8 cellular contexts compared by ENCODE assay signal in genomic region chr1:45011837-45012638, GRCh38. TPM values are rescaled to one million over a fixed set of nuclear protein-coding genes. Genes with fewer than 3 reads are reported as not detected.
DNase-seq lines count a peak whose midpoint lies in the region; ATAC-seq and TF ChIP-seq lines count a peak whose summit lies in the region.

UROD (plus strand) TSS chr1:45012254; CDS start chr1:45012266, 12 bp downstream.

- H3K4me3 ChIP-seq in DND-41 (ENCODE audit: low read depth in 1 of 2, low read length in 2 of 2) (peak within 1 kb of the TSS; percentile 55 to 78), fibroblast of the aortic adventitia (ENCODE audit: low read depth, low read length) (peak within 1 kb of the TSS; percentile 93)

- no peaks in the 10 kb centered on the region for H3K27me3 ChIP-seq in DND-41 (ENCODE audit: insufficient read depth, low read length, poor library complexity)

- peak within 1 kb of the TSS; percentile 84 for H3K4me2 ChIP-seq in DND-41 (ENCODE audit: insufficient read depth, low read length)

- H3K4me1 ChIP-seq in DND-41 (ENCODE audit: insufficient read depth, low read length), result peaks cover 45% of the 10 kb centered on the region

- peaks cover 40% of the 10 kb centered on the region for H3K36me3 ChIP-seq in DND-41 (ENCODE audit: insufficient read depth, low read length)

- peak; percentile 71 for ATAC-seq in DND-41 (ENCODE audit: insufficient read depth, low read depth)

- DNase-seq in DND-41, result peak; percentile 95
- DNase-seq in H4 (ENCODE audit: low spot score), result peak; percentile 98
- peak; percentile 98 for DNase-seq in LoVo (ENCODE audit: low spot score)
- DNase-seq in SHP77 (lab: John Stamatoyannopoulos, UW), result peak; percentile 93 to 96
- DNase-seq in activated effector memory CD4-positive, alpha-beta T cell treated with Interleukin-2 at 50 U/mL for 16 hours, result peak; percentile 85
- DNase-seq in fibroblast of the aortic adventitia (ENCODE audit: low read depth), result peak; percentile 97

- H2AFZ ChIP-seq in DND-41 (ENCODE audit: low read depth, low read length), result peak within 1 kb of the TSS; percentile 100

- peak within 1 kb of the TSS; percentile 81 for H3K27ac ChIP-seq in DND-41 (ENCODE audit: low read length)

- no peak for TF ChIP-seq CTCF in DND-41 (IDR thresholded peaks at IDR 0.05; ENCODE audit: borderline replicate concordance, extremely low read depth, low read length, poor library complexity, severe bottlenecking)
- no peak for TF ChIP-seq CTCF in fibroblast of the aortic adventitia (IDR thresholded peaks at IDR 0.05; ENCODE audit: insufficient read depth, low read length)
- TF ChIP-seq CTCF in nephron (IDR thresholded peaks at IDR 0.05; ENCODE audit: unreplicated experiment in 3 of 3), result no peak

- H3K27ac Mint-ChIP-seq in nephron, result peak within 1 kb of the TSS; percentile 65 to 89 (median 78)
- H3K27ac Mint-ChIP-seq in stimulated activated naive CD8-positive, alpha-beta T cell treated with anti-CD3 and anti-CD28 coated beads, Interleukin-15, Interleukin-2, amounts not matched to agents 100 ng/mL and 50 ng/mL, for 24 hours, result peak within 1 kb of the TSS; percentile 87

- peak within 1 kb of the TSS; percentile 73 for H3K9ac ChIP-seq in DND-41 (ENCODE audit: low read depth, low read length)

- no peaks in the 10 kb centered on the region for H3K27me3 Mint-ChIP-seq in nephron (ENCODE audit: low read depth)
- no peaks in the 10 kb centered on the region for H3K27me3 Mint-ChIP-seq in stimulated activated naive CD8-positive, alpha-beta T cell treated with anti-CD3 and anti-CD28 coated beads, Interleukin-15, Interleukin-2, amounts not matched to agents 100 ng/mL and 50 ng/mL, for 24 hours

- H3K4me1 Mint-ChIP-seq in nephron, result peaks cover 26% of the 10 kb centered on the region
- peaks cover 48% of the 10 kb centered on the region for H3K4me1 Mint-ChIP-seq in stimulated activated naive CD8-positive, alpha-beta T cell treated with anti-CD3 and anti-CD28 coated beads, Interleukin-15, Interleukin-2, amounts not matched to agents 100 ng/mL and 50 ng/mL, for 24 hours (ENCODE audit: low read depth)

- peaks cover 9% of the 10 kb centered on the region; the same call in 1 of the 2 replicates for H4K20me1 ChIP-seq in DND-41 (ENCODE audit: insufficient read depth, low read length)

- no peaks in the 10 kb centered on the region for H3K9me3 Mint-ChIP-seq in nephron
- H3K9me3 Mint-ChIP-seq in stimulated activated naive CD8-positive, alpha-beta T cell treated with anti-CD3 and anti-CD28 coated beads, Interleukin-15, Interleukin-2, amounts not matched to agents 100 ng/mL and 50 ng/mL, for 24 hours, result no peaks in the 10 kb centered on the region

- H3K36me3 Mint-ChIP-seq in nephron (ENCODE audit: low read depth), result peaks cover 22% of the 10 kb centered on the region
- H3K36me3 Mint-ChIP-seq in stimulated activated naive CD8-positive, alpha-beta T cell treated with anti-CD3 and anti-CD28 coated beads, Interleukin-15, Interleukin-2, amounts not matched to agents 100 ng/mL and 50 ng/mL, for 24 hours (ENCODE audit: low read depth), result peaks cover 27% of the 10 kb centered on the region

- no peaks in the 10 kb centered on the region for H3K9me3 ChIP-seq in DND-41 (ENCODE audit: insufficient read depth, low read length, severe bottlenecking)

- H3K79me2 ChIP-seq in DND-41 (ENCODE audit: insufficient read depth, low read length), result peaks cover 24% of the 10 kb centered on the region

- H3K4me3 Mint-ChIP-seq in nephron, result peak within 1 kb of the TSS; percentile 80 to 88 (median 88)
- H3K4me3 Mint-ChIP-seq in stimulated activated naive CD8-positive, alpha-beta T cell treated with anti-CD3 and anti-CD28 coated beads, Interleukin-15, Interleukin-2, amounts not matched to agents 100 ng/mL and 50 ng/mL, for 24 hours, result peak within 1 kb of the TSS; percentile 84

RNA-seq across cellular contexts. Expression of gene UROD, which starts in this region (rescaled TPM):
- 125 and 128 TPM in 2 replicates for total RNA-seq in H4 (2014; rRNA removed; shearing (Covaris generic))
- 114 and 152 TPM in 2 replicates for total RNA-seq in fibroblast of the aortic adventitia (ENCODE audit: low replicate concordance)

Comparison
In these comparisons a context has a peak if more than half of its experiments do, and no peak if none do; other contexts are left out.
1. Peak in every context shown above with its lines: DNase-seq, ATAC-seq, H3K4me3 ChIP-seq and H3K27ac ChIP-seq.